In genomic region chr16:19071811-19072777, GRCh38 we compare ENCODE assay signal across 8 cellular contexts. TPM values are rescaled to one million over a fixed set of nuclear protein-coding genes. Genes with fewer than 3 reads are reported as not detected.
A peak's percentile ranks its signal among the peaks of the same experiment; 100 is the strongest.
DNase-seq lines count a peak whose midpoint lies in the region; TF ChIP-seq lines count a peak whose summit lies in the region.

No MANE protein-coding gene starts in this region.

- no peak overlapping the region for H3K4me3 ChIP-seq in esophagus muscularis mucosa
- no peak overlapping the region for H3K4me3 ChIP-seq in neural cell (ENCODE audit: low read length)
- H3K4me3 ChIP-seq in vagina = no peak overlapping the region

- H3K27me3 ChIP-seq in esophagus muscularis mucosa = no peaks in the 10 kb centered on the region
- H3K27me3 ChIP-seq in neural cell (ENCODE audit: insufficient read depth, low read depth, low read length) = no peaks in the 10 kb centered on the region
- no peaks in the 10 kb centered on the region for H3K27me3 ChIP-seq in vagina

- no peaks in the 10 kb centered on the region for H4K20me1 ChIP-seq in neural cell (ENCODE audit: insufficient read depth)

- H3K36me3 ChIP-seq in esophagus muscularis mucosa = peaks cover 6 to 56% (median 33%) of the 10 kb centered on the region in 4 donors
- peaks cover 8% of the 10 kb centered on the region for H3K36me3 ChIP-seq in neural cell (ENCODE audit: insufficient read depth, low read length)
- H3K36me3 ChIP-seq in vagina = peaks cover 0 to 16% of the 10 kb centered on the region in 2 donors

- H3K4me2 ChIP-seq in neural cell (ENCODE audit: low read length) = no peak overlapping the region

- TF ChIP-seq RAD21 in neural cell (conservative IDR thresholded peaks at IDR 0.05) = peak; percentile 21

- TF ChIP-seq EP300 in esophagus muscularis mucosa (IDR thresholded peaks at IDR 0.05) (no peak), neural cell (conservative IDR thresholded peaks at IDR 0.05; ENCODE audit: poor library complexity, severe bottlenecking) (no peak)

- H3K27ac ChIP-seq in esophagus muscularis mucosa (replicated peaks in 1 of 4) (no peak overlapping the region), neural cell (ENCODE audit: low read length) (no peak overlapping the region), vagina (no peak overlapping the region)

- TF ChIP-seq CTCF in esophagus muscularis mucosa (IDR thresholded peaks at IDR 0.05) (peak; percentile 37 to 62 (median 38)), neural cell (IDR thresholded peaks at IDR 0.05; ENCODE audit: poor library complexity, severe bottlenecking) (peak; percentile 39), vagina (IDR thresholded peaks at IDR 0.05) (peak; percentile 23 to 37 (median 23))

- H3K9me2 ChIP-seq in neural cell (ENCODE audit: insufficient read depth, low read length) = no peaks in the 10 kb centered on the region

- intact Hi-C loops in esophagus muscularis mucosa (cut with DNase I) (loop anchor here (5.0 kb wide), 1 partner anchor 90 kb away; the partner anchor contains the start of gene TMC7), vagina (cut with DNase I) (loop anchor here (10.0 kb wide), 1 partner anchor 87 kb away; the partner anchor contains the start of gene TMC7)

- H3K9me3 ChIP-seq in esophagus muscularis mucosa (no peaks in the 10 kb centered on the region), neural cell (ENCODE audit: low read length) (no peaks in the 10 kb centered on the region), vagina (no peaks in the 10 kb centered on the region)

- H3F3A ChIP-seq in neural cell (ENCODE audit: insufficient read depth, low read length, poor library complexity, severe bottlenecking) = no peaks in the 10 kb centered on the region

- H3K4me1 ChIP-seq in esophagus muscularis mucosa (peaks cover 11 to 52% (median 41%) of the 10 kb centered on the region in 4 donors), vagina (peaks cover 16% of the 10 kb centered on the region)

- TF ChIP-seq POLR2A in esophagus muscularis mucosa (IDR thresholded peaks at IDR 0.05; ENCODE audit: low read depth) = no peak
- TF ChIP-seq POLR2A in vagina (IDR thresholded peaks at IDR 0.05) = no peak

- peaks cover 9% of the 10 kb centered on the region for H3K79me2 ChIP-seq in neural cell (replicated peaks; ENCODE audit: insufficient read depth, low read length)

- DNase-seq in SIG-M5 treated with dmso at 0.1 percent for 504 hours (lab: John Stamatoyannopoulos, UW; ENCODE audit: unreplicated experiment) = peak; percentile 58
- DNase-seq in SIG-M5 (lab: John Stamatoyannopoulos, UW) = no peak
- peak; percentile 92 for DNase-seq in NCI-H510A treated with DMSO at 0.1 percent for 48 hours (lab: John Stamatoyannopoulos, UW)
- DNase-seq in activated CD8-positive, alpha-beta memory T cell treated with anti-CD3 and anti-CD28 coated beads, Interleukin-2, amount 50 U/mL, for 4 hours = peak; percentile 54
- no peak for DNase-seq in esophagus muscularis mucosa (ENCODE audit: extremely low spot score)
- no peak for DNase-seq in vagina (ENCODE audit: extremely low spot score in 2 of 2)
- DNase-seq in occipital lobe (lab: John Stamatoyannopoulos, UW) = no peak

- H2AFZ ChIP-seq in neural cell (ENCODE audit: low read depth, low read length) = no peak overlapping the region

- 84% methylated on average over 21 of the region's 21 CpGs for WGBS in esophagus muscularis mucosa

- no peak overlapping the region for H3K9ac ChIP-seq in neural cell (ENCODE audit: low read length)

TF ChIP-seq in neural cell, 6 proteins besides CTCF, POLR2A, EP300 and RAD21:
- TF ChIP-seq EZH2 (IDR thresholded peaks at IDR 0.05; ENCODE audit: borderline replicate concordance, insufficient read depth, low read length, poor library complexity, severe bottlenecking) (no peak), SMC3 (conservative IDR thresholded peaks at IDR 0.05; ENCODE audit: poor library complexity) (no peak), TAF1 (IDR thresholded peaks at IDR 0.05; ENCODE audit: low read depth) (no peak), POLR2AphosphoS5 (IDR thresholded peaks at IDR 0.05) (no peak), MXI1 (conservative IDR thresholded peaks at IDR 0.05; ENCODE audit: poor library complexity, severe bottlenecking) (no peak), REST (IDR thresholded peaks at IDR 0.05; ENCODE audit: borderline replicate concordance) (no peak)

RNA-seq across cellular contexts. Expression of gene COQ7, which starts 4.7 kb away (rescaled TPM):
- total RNA-seq in esophagus muscularis mucosa = 10 to 100 TPM; 19.1 to 31.2 (median 28.8) TPM
- polyA plus RNA-seq in neural cell = 38.5 and 47.0 TPM in 2 replicates
- polyA minus RNA-seq in neural cell = 37.7 and 40.2 TPM in 2 replicates
- total RNA-seq in vagina = 15.5 TPM
- 56.9 TPM for total RNA-seq in occipital lobe

RNA-seq across cellular contexts. Expression of gene ITPRIPL2, which starts 41.7 kb away (rescaled TPM):
- 100 to 1,000 TPM in 1 of 4 donors, 10 to 100 TPM in 3; 56.1 to 111 (median 83.2) TPM for total RNA-seq in esophagus muscularis mucosa
- not detected in 2 replicates for polyA plus RNA-seq in neural cell
- 0.24 TPM in 1 of 2 replicates, not detected in the other for polyA minus RNA-seq in neural cell
- 71.2 TPM for total RNA-seq in vagina
- total RNA-seq in occipital lobe = 5.1 TPM

Comparison
In these comparisons a context has a peak if more than half of its experiments do, and no peak if none do; other contexts are left out.
1. DNase-seq: peak in SIG-M5 treated with dmso at 0.1 percent for 504 hours (single experiment), NCI-H510A treated with DMSO at 0.1 percent for 48 hours (single experiment) and activated CD8-positive, alpha-beta memory T cell treated with anti-CD3 and anti-CD28 coated beads, Interleukin-2, amount 50 U/mL, for 4 hours (single experiment); none in SIG-M5 (single experiment), esophagus muscularis mucosa (single experiment), vagina (0 of 2) and occipital lobe (single experiment).
2. Peak in every context shown above with its lines, with median percentiles within 50 percentile points of each other: CTCF ChIP-seq.